In genomic region chr3:143171141-143171651, GRCh38 we compare ENCODE assay signal across 9 cellular contexts. TPM values are rescaled to one million over a fixed set of nuclear protein-coding genes. Genes with fewer than 3 reads are reported as not detected.
DNase-seq lines count a peak whose midpoint lies in the region; ATAC-seq and TF ChIP-seq lines count a peak whose summit lies in the region.
"Had no signal": no experiment of that assay in that cellular context is flagged by ENCODE, and none has a peak within 500 bp of the region (broad histone marks: within the 10 kb centered on the region; RNA-seq: fewer than 3 reads in every experiment).

No MANE protein-coding gene starts in this region.

- no peaks in the 10 kb centered on the region for H3K27me3 ChIP-seq in adipocyte (replicated peaks; ENCODE audit: control insufficient read depth, insufficient read depth, low read length)
- H3K27me3 ChIP-seq: cardiac muscle cell had no signal

- H3K27me3 Mint-ChIP-seq in WTC11 (ENCODE audit: low read depth) = no peaks in the 10 kb centered on the region

- peaks cover 8% of the 10 kb centered on the region for H3K9me3 ChIP-seq in adipocyte (ENCODE audit: control insufficient read depth, low read length)

- no peak overlapping the region for H3K4me3 Mint-ChIP-seq in WTC11

- H3K36me3 ChIP-seq in adipocyte (ENCODE audit: control insufficient read depth, insufficient read depth, low read length, severe bottlenecking) = no peaks in the 10 kb centered on the region
- H3K36me3 ChIP-seq: cardiac muscle cell had no signal

- CTCF ChIA-PET in WTC11 (lab: Charles Lee) = interaction anchor here (0.6 kb wide), 1 partner anchor 314 kb away, joined by 3 read pairs; no protein-coding TSS in a partner anchor

- H3K9me3 Mint-ChIP-seq in WTC11 = peaks cover 24% of the 10 kb centered on the region

- POLR2A ChIA-PET in WTC11 (lab: Charles Lee) = no interaction called here

- TF ChIP-seq CTCF in WTC11 (IDR thresholded peaks at IDR 0.05) = no peak

- peak; percentile 67 for ATAC-seq in HG03521 (IDR thresholded peaks at IDR 0.05; ENCODE audit: unreplicated experiment)
- no peak for ATAC-seq in WTC11

- no peak overlapping the region for H3K4me3 ChIP-seq in adipocyte (ENCODE audit: low read length)
- H3K4me3 ChIP-seq in skeletal muscle cell (ENCODE audit: low read depth, low read length) = no peak overlapping the region
- H3K4me3 ChIP-seq: cardiac muscle cell had no signal

- peaks cover 9% of the 10 kb centered on the region for H3K4me1 ChIP-seq in adipocyte (ENCODE audit: control insufficient read depth, insufficient read depth, low read length)

- peaks cover 10% of the 10 kb centered on the region for H3K36me3 Mint-ChIP-seq in WTC11

- DNase-seq in AML-193 (lab: John Stamatoyannopoulos, UW) (peak; percentile 89 to 97), GM19240 (ENCODE audit: insufficient read length, low spot score) (peak; percentile 15), adipocyte (ENCODE audit: low read depth) (peak; percentile 71), skeletal muscle cell (ENCODE audit: low read depth) (peak; percentile 68), NCI-H1694 (lab: John Stamatoyannopoulos, UW) (no peak), NCI-H1048 (lab: John Stamatoyannopoulos, UW) (no peak), WTC11 (ENCODE audit: low spot score) (no peak)

- H3K4me1 Mint-ChIP-seq in WTC11 = no peaks in the 10 kb centered on the region; the same call in 1 of the 2 replicates

- H3K9ac ChIP-seq in adipocyte (ENCODE audit: low read length) = no peak overlapping the region

- no peak overlapping the region for H3K27ac Mint-ChIP-seq in WTC11

TF ChIP-seq in WTC11, 78 proteins besides CTCF, POLR2A, EP300 and RAD21:
- TF ChIP-seq CREB1 (CRISPR knock-in tag; IDR thresholded peaks at IDR 0.05) (no peak), TCF7 (CRISPR knock-in tag; IDR thresholded peaks at IDR 0.05; ENCODE audit: low read depth) (no peak), RORB (CRISPR knock-in tag; IDR thresholded peaks at IDR 0.05) (no peak), ETV6 (CRISPR knock-in tag; IDR thresholded peaks at IDR 0.05) (no peak), ZNF317 (CRISPR knock-in tag; IDR thresholded peaks at IDR 0.05; ENCODE audit: borderline replicate concordance, low read depth) (no peak), ESRRA (CRISPR knock-in tag; IDR thresholded peaks at IDR 0.05; ENCODE audit: borderline replicate concordance) (no peak)

RNA-seq across cellular contexts. Expression of gene CHST2, which starts 51.6 kb away (rescaled TPM):
- 13.2 to 17.3 TPM (median 13.4 TPM) in 3 replicates for total RNA-seq in WTC11 (2021)

Comparison
In these comparisons a context has a peak if more than half of its experiments do, and no peak if none do; other contexts are left out.
1. DNase-seq: peak in AML-193 (2 of 2), GM19240 (single experiment), adipocyte (single experiment) and skeletal muscle cell (single experiment); none in NCI-H1694 (single experiment), NCI-H1048 (single experiment) and WTC11 (single experiment).